ENCODE assay signal across 14 cellular contexts in genomic region chr7:104341545-104341944, GRCh38. TPM values are rescaled to one million over a fixed set of nuclear protein-coding genes. Genes with fewer than 3 reads are reported as not detected.
A peak's percentile ranks its signal among the peaks of the same experiment; 100 is the strongest.
DNase-seq lines count a peak whose midpoint lies in the region; ATAC-seq and TF ChIP-seq lines count a peak whose summit lies in the region.
"Had no signal": no experiment of that assay in that cellular context is flagged by ENCODE, and none has a peak within 500 bp of the region (broad histone marks: within the 10 kb centered on the region; RNA-seq: fewer than 3 reads in every experiment).

No MANE protein-coding gene starts in this region.

- no peak for TF ChIP-seq EP300 in Ishikawa (IDR thresholded peaks at IDR 0.05; ENCODE audit: borderline replicate concordance)

- H3K79me2 ChIP-seq in PC-3 (ENCODE audit: low read length) = no peaks in the 10 kb centered on the region

- H3K27ac ChIP-seq in PC-3 (ENCODE audit: low read length) = no peak overlapping the region
- no peak overlapping the region for H3K27ac ChIP-seq in naive thymus-derived CD4-positive, alpha-beta T cell (ENCODE audit: low read depth, low read length)
- H3K27ac ChIP-seq: breast epithelium, uterus had no signal

- peak; percentile 47 for TF ChIP-seq CTCF in PC-3 (conservative IDR thresholded peaks at IDR 0.05; ENCODE audit: low read depth, low read length)
- no peak for TF ChIP-seq CTCF in HFFc6 (IDR thresholded peaks at IDR 0.05)

- H3K9ac ChIP-seq in PC-3 (ENCODE audit: low read length) = no peak overlapping the region

- H3K36me3 Mint-ChIP-seq in HFFc6 (ENCODE audit: low read depth) = no peaks in the 10 kb centered on the region
- no peaks in the 10 kb centered on the region for H3K36me3 Mint-ChIP-seq in naive thymus-derived CD4-positive, alpha-beta T cell

- H3K27ac Mint-ChIP-seq in HFFc6 = no peak overlapping the region
- H3K27ac Mint-ChIP-seq in naive thymus-derived CD4-positive, alpha-beta T cell = no peak overlapping the region

- intact Hi-C loops in PC-3 (cut with micrococcal nuclease) = no loop called here
- intact Hi-C loops in naive thymus-derived CD4-positive, alpha-beta T cell (cut with micrococcal nuclease) = no loop called here

- DNase-seq in Daoy (ENCODE audit: low read depth) = peak; percentile 52
- peak; percentile 4 for DNase-seq in PC-3
- peak; percentile 40 for DNase-seq in iPS DF 19.7 (ENCODE audit: low read depth, low spot score)
- DNase-seq in occipital lobe (lab: John Stamatoyannopoulos, UW) = no peak
- DNase-seq in HFFc6 = no peak
- DNase-seq in naive thymus-derived CD4-positive, alpha-beta T cell = no peak
- DNase-seq: GF-D8, uterus had no signal

- H2AFZ ChIP-seq in PC-3 (ENCODE audit: low read length) = no peak overlapping the region

- CTCF ChIA-PET in PC-3 (lab: Charles Lee) = interaction anchor here (0.7 kb wide), 2 partner anchors 301 to 577 kb away, joined by 3 read pairs; no protein-coding TSS in a partner anchor
- CTCF ChIA-PET in naive thymus-derived CD4-positive, alpha-beta T cell (lab: Charles Lee) = no interaction called here

- no peaks in the 10 kb centered on the region; the same call in 1 of the 2 replicates for H3K27me3 Mint-ChIP-seq in HFFc6 (ENCODE audit: insufficient read depth)
- H3K27me3 Mint-ChIP-seq in naive thymus-derived CD4-positive, alpha-beta T cell = peaks cover 0 to 12% (median 9%) of the 10 kb centered on the region in 5 donors

- POLR2A ChIA-PET in PC-3 (lab: Charles Lee; ENCODE audit: unreplicated experiment) = no interaction called here
- POLR2A ChIA-PET in naive thymus-derived CD4-positive, alpha-beta T cell (lab: Charles Lee) = no interaction called here

- peaks cover 30% of the 10 kb centered on the region for H3K27me3 ChIP-seq in PC-3 (ENCODE audit: low read length)
- H3K27me3 ChIP-seq in naive thymus-derived CD4-positive, alpha-beta T cell (ENCODE audit: control insufficient read depth in 2 of 2, insufficient read depth in 2 of 2, low read length in 2 of 2) = no peaks in the 10 kb centered on the region
- H3K27me3 ChIP-seq: breast epithelium, uterus had no signal

- BruUV-seq in PC-3 (replicated peaks; lab: Mats Ljungman, UMichigan) = no TSS peak

- no peak overlapping the region for H3K4me3 Mint-ChIP-seq in HFFc6
- no peak overlapping the region for H3K4me3 Mint-ChIP-seq in naive thymus-derived CD4-positive, alpha-beta T cell
- H3K4me3 Mint-ChIP-seq: neural crest cell had no signal

- H3K36me3 ChIP-seq in PC-3 (ENCODE audit: low read depth, low read length) = no peaks in the 10 kb centered on the region
- no peaks in the 10 kb centered on the region for H3K36me3 ChIP-seq in naive thymus-derived CD4-positive, alpha-beta T cell (ENCODE audit: control insufficient read depth in 2 of 3, insufficient read depth in 3 of 3, low read length in 3 of 3)
- H3K36me3 ChIP-seq: breast epithelium, uterus had no signal

- no peaks in the 10 kb centered on the region for H3F3A ChIP-seq in PC-3 (ENCODE audit: low read length, unreplicated experiment)

- H3K9me2 ChIP-seq in PC-3 (replicated peaks; ENCODE audit: low read length) = no peaks in the 10 kb centered on the region

- TF ChIP-seq RAD21 in Ishikawa (IDR thresholded peaks at IDR 0.05; ENCODE audit: low read depth) = peak; percentile 19; the same call in 1 of the 2 replicates

- H4K20me1 ChIP-seq in PC-3 (ENCODE audit: low read length) = no peaks in the 10 kb centered on the region

- H3K4me1 ChIP-seq in PC-3 (ENCODE audit: insufficient read depth, low read length) = no peaks in the 10 kb centered on the region
- H3K4me1 ChIP-seq in naive thymus-derived CD4-positive, alpha-beta T cell (ENCODE audit: control insufficient read depth in 2 of 2, insufficient read depth in 2 of 2, low read length in 2 of 2) = no peaks in the 10 kb centered on the region
- H3K4me1 ChIP-seq: breast epithelium, uterus had no signal

- no peak overlapping the region for H3K4me3 ChIP-seq in PC-3 (ENCODE audit: low read length)
- H3K4me3 ChIP-seq in naive thymus-derived CD4-positive, alpha-beta T cell (ENCODE audit: low read length) = no peak overlapping the region
- H3K4me3 ChIP-seq: breast epithelium, uterus had no signal

- H3K9me3 ChIP-seq in PC-3 (ENCODE audit: low read length) = no peaks in the 10 kb centered on the region
- H3K9me3 ChIP-seq in naive thymus-derived CD4-positive, alpha-beta T cell (ENCODE audit: control insufficient read depth in 2 of 3, low read length in 3 of 3) = no peaks in the 10 kb centered on the region
- H3K9me3 ChIP-seq: breast epithelium, uterus had no signal

- H3K9me3 Mint-ChIP-seq in HFFc6 = peaks cover 30% of the 10 kb centered on the region
- peaks cover 0 to 2% (median 0%) of the 10 kb centered on the region in 11 donors for H3K9me3 Mint-ChIP-seq in naive thymus-derived CD4-positive, alpha-beta T cell
- H3K9me3 Mint-ChIP-seq: neural crest cell had no signal

- ATAC-seq in PC-3 = 0 out of 2 replicates have a peak, but pooled peaks have one; percentile 27
- no peak for ATAC-seq in GM18909 (IDR thresholded peaks at IDR 0.05; ENCODE audit: poor library complexity, unreplicated experiment)
- no peak for ATAC-seq in naive thymus-derived CD4-positive, alpha-beta T cell

- H3K4me1 Mint-ChIP-seq in HFFc6 (ENCODE audit: low read depth) = no peaks in the 10 kb centered on the region
- no peaks in the 10 kb centered on the region for H3K4me1 Mint-ChIP-seq in naive thymus-derived CD4-positive, alpha-beta T cell
- H3K4me1 Mint-ChIP-seq: neural crest cell had no signal

- no peak overlapping the region for H3K4me2 ChIP-seq in PC-3 (ENCODE audit: low read length)

TF ChIP-seq in Ishikawa, 13 proteins besides CTCF, POLR2A, EP300 and RAD21:
- TF ChIP-seq ZBTB7A (IDR thresholded peaks at IDR 0.05; ENCODE audit: low read depth) (no peak), EGR1 (IDR thresholded peaks at IDR 0.05) (no peak), YY1 (IDR thresholded peaks at IDR 0.05; ENCODE audit: low read depth) (no peak), TAF1 (IDR thresholded peaks at IDR 0.05; ENCODE audit: low read depth) (no peak), NFIC (IDR thresholded peaks at IDR 0.05) (no peak), FOXM1 (IDR thresholded peaks at IDR 0.05; ENCODE audit: borderline replicate concordance, low read depth) (no peak), CREB1 (IDR thresholded peaks at IDR 0.05; ENCODE audit: low read depth) (no peak), TEAD4 (IDR thresholded peaks at IDR 0.05) (no peak), USF1 (IDR thresholded peaks at IDR 0.05) (no peak), CEBPB (IDR thresholded peaks at IDR 0.05) (no peak), TCF12 (IDR thresholded peaks at IDR 0.05; ENCODE audit: low read depth) (no peak)
- TF ChIP-seq, protein P1, sequence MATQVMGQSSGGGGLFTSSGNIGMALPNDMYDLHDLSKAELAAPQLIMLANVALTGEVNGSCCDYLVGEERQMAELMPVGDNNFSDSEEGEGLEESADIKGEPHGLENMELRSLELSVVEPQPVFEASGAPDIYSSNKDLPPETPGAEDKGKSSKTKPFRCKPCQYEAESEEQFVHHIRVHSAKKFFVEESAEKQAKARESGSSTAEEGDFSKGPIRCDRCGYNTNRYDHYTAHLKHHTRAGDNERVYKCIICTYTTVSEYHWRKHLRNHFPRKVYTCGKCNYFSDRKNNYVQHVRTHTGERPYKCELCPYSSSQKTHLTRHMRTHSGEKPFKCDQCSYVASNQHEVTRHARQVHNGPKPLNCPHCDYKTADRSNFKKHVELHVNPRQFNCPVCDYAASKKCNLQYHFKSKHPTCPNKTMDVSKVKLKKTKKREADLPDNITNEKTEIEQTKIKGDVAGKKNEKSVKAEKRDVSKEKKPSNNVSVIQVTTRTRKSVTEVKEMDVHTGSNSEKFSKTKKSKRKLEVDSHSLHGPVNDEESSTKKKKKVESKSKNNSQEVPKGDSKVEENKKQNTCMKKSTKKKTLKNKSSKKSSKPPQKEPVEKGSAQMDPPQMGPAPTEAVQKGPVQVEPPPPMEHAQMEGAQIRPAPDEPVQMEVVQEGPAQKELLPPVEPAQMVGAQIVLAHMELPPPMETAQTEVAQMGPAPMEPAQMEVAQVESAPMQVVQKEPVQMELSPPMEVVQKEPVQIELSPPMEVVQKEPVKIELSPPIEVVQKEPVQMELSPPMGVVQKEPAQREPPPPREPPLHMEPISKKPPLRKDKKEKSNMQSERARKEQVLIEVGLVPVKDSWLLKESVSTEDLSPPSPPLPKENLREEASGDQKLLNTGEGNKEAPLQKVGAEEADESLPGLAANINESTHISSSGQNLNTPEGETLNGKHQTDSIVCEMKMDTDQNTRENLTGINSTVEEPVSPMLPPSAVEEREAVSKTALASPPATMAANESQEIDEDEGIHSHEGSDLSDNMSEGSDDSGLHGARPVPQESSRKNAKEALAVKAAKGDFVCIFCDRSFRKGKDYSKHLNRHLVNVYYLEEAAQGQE (IDR thresholded peaks at IDR 0.05; ENCODE audit: low read depth) = no peak
- TF ChIP-seq, protein P2, sequence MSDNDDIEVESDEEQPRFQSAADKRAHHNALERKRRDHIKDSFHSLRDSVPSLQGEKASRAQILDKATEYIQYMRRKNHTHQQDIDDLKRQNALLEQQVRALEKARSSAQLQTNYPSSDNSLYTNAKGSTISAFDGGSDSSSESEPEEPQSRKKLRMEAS (IDR thresholded peaks at IDR 0.05) = no peak

RNA-seq across cellular contexts. Expression of gene LHFPL3, which starts 13.1 kb away (rescaled TPM):
- total RNA-seq in Daoy (2014; rRNA removed; shearing (Covaris generic)) = 0.06 TPM in 1 of 2 replicates, not detected in the other
- total RNA-seq in PC-3 (2014; rRNA removed) (not detected in 2 replicates), occipital lobe (26.2 TPM)
- not detected for total RNA-seq in HFFc6 (2021; fragmentation: NEBNext Ultra II Directional; extraction: Animal tissue kit (Norgen Biotek cat#: 25700))
- not detected for total RNA-seq in naive thymus-derived CD4-positive, alpha-beta T cell
- polyA plus RNA-seq in naive thymus-derived CD4-positive, alpha-beta T cell = not detected
- total RNA-seq: activated CD8-positive, alpha-beta memory T cell treated with anti-CD3 and anti-CD28 coated beads for 36 hours; breast epithelium; neural crest cell; RPMI7951 had no signal

Comparison
In these comparisons a context has a peak if more than half of its experiments do, and no peak if none do; other contexts are left out.
1. DNase-seq: peak in Daoy (single experiment), PC-3 (single experiment) and iPS DF 19.7 (single experiment); none in occipital lobe (single experiment), HFFc6 (single experiment) and naive thymus-derived CD4-positive, alpha-beta T cell (0 of 9).
2. RNA of gene LHFPL3, which starts 13.1 kb away (total RNA-seq): 26.2 TPM in occipital lobe (single experiment); 0.06 TPM in Daoy, not detected in PC-3, not detected in HFFc6 and not detected in naive thymus-derived CD4-positive, alpha-beta T cell; every median in the first group is over 10 times any median in the second.